ENCODE assay signal across 8 cellular contexts in genomic region chr1:244451539-244451950, GRCh38. TPM values are rescaled to one million over a fixed set of nuclear protein-coding genes. Genes with fewer than 3 reads are reported as not detected.
A peak's percentile ranks its signal among the peaks of the same experiment; 100 is the strongest.
DNase-seq lines count a peak whose midpoint lies in the region; ATAC-seq and TF ChIP-seq lines count a peak whose summit lies in the region.

ADSS2 (minus strand) TSS chr1:244451909; CDS start chr1:244451817, 92 bp downstream.

- H3K36me3 Mint-ChIP-seq in CD4-positive, alpha-beta memory T cell = peaks cover 11 to 28% of the 10 kb centered on the region in 2 donors

- peak within 1 kb of the TSS; percentile 19 to 95 for H3K4me3 ChIP-seq in CD4-positive, alpha-beta memory T cell (ENCODE audit: low read length in 2 of 2)
- H3K4me3 ChIP-seq in HUES48 (ENCODE audit: low read depth, low read length) (peak within 1 kb of the TSS; percentile 94), mammary epithelial cell (replicated peaks in 1 of 3; ENCODE audit: insufficient read depth in 1 of 3, low read depth in 2 of 3, low read length in 3 of 3) (peak within 1 kb of the TSS; percentile 94 to 98 (median 97)), mesodermal cell (ENCODE audit: extremely low read depth, insufficient read depth, low read length, poor library complexity, severe bottlenecking) (peak within 1 kb of the TSS; percentile 92), urinary bladder (ENCODE audit: low read depth, low read length) (peak within 1 kb of the TSS; percentile 73)

- H3K36me3 ChIP-seq in CD4-positive, alpha-beta memory T cell (ENCODE audit: insufficient read depth, low read length) = no peaks in the 10 kb centered on the region
- H3K36me3 ChIP-seq in HUES48 (ENCODE audit: control insufficient read depth, insufficient read depth, low read length) = peaks cover 8% of the 10 kb centered on the region; the same call in 1 of the 2 replicates
- no peaks in the 10 kb centered on the region for H3K36me3 ChIP-seq in mammary epithelial cell (ENCODE audit: insufficient read depth, low read length)
- peaks cover 3% of the 10 kb centered on the region for H3K36me3 ChIP-seq in mesodermal cell (ENCODE audit: control insufficient read depth, insufficient read depth, low read length)
- H3K36me3 ChIP-seq in urinary bladder (ENCODE audit: insufficient read depth) = no peaks in the 10 kb centered on the region

- H3K9me3 ChIP-seq in CD4-positive, alpha-beta memory T cell (ENCODE audit: control insufficient read depth in 1 of 2, low read length in 2 of 2) = no peaks in the 10 kb centered on the region
- H3K9me3 ChIP-seq in HUES48 (ENCODE audit: control insufficient read depth, insufficient read depth, low read length) (no peaks in the 10 kb centered on the region), mammary epithelial cell (replicated peaks; ENCODE audit: insufficient read depth, low read length) (no peaks in the 10 kb centered on the region), mesodermal cell (ENCODE audit: control insufficient read depth, low read length) (peaks cover 10% of the 10 kb centered on the region)

- no peaks in the 10 kb centered on the region for H4K20me1 ChIP-seq in mammary epithelial cell (ENCODE audit: insufficient read depth, low read length)

- no peaks in the 10 kb centered on the region for H3K9me3 Mint-ChIP-seq in CD4-positive, alpha-beta memory T cell

- peak within 1 kb of the TSS; percentile 94 for H3K27ac ChIP-seq in CD4-positive, alpha-beta memory T cell (ENCODE audit: low read depth, low read length)
- H3K27ac ChIP-seq in HUES48 (ENCODE audit: low read depth, low read length) (peak within 1 kb of the TSS; percentile 93), mammary epithelial cell (ENCODE audit: insufficient read depth, low read depth, low read length) (peak within 1 kb of the TSS; percentile 82), mesodermal cell (ENCODE audit: low read depth, low read length, severe bottlenecking) (peak within 1 kb of the TSS; percentile 87), urinary bladder (ENCODE audit: low read depth) (peak within 1 kb of the TSS; percentile 95)

- peaks cover 50% of the 10 kb centered on the region for H3K79me2 ChIP-seq in mammary epithelial cell (ENCODE audit: insufficient read depth, low read length)

- peak within 1 kb of the TSS; percentile 88 to 99 (median 96) for H3K4me3 Mint-ChIP-seq in CD4-positive, alpha-beta memory T cell

- in situ Hi-C loops in mammary epithelial cell (cut with MboI; ENCODE audit: low sequenced_read_pairs in 2 of 2) = no loop called here

- peak within 1 kb of the TSS; percentile 81 for H3K4me2 ChIP-seq in mammary epithelial cell (ENCODE audit: insufficient read depth, low read depth, low read length)

- TF ChIP-seq CTCF in mammary epithelial cell (conservative IDR thresholded peaks at IDR 0.05 in 1 of 2, IDR thresholded peaks at IDR 0.05 in 1 of 2; ENCODE audit: extremely low read depth in 1 of 2, insufficient read depth in 1 of 2, low read depth in 1 of 2, low read length in 2 of 2) = no peak

- peak within 1 kb of the TSS; percentile 95 to 100 (median 98) for H3K27ac Mint-ChIP-seq in CD4-positive, alpha-beta memory T cell

- peaks cover 45% of the 10 kb centered on the region for H3K4me1 ChIP-seq in CD4-positive, alpha-beta memory T cell (ENCODE audit: insufficient read depth, low read length)
- peaks cover 71% of the 10 kb centered on the region for H3K4me1 ChIP-seq in HUES48 (ENCODE audit: control insufficient read depth, insufficient read depth, low read length)
- H3K4me1 ChIP-seq in mammary epithelial cell (ENCODE audit: insufficient read depth, low read length) = peaks cover 15% of the 10 kb centered on the region
- H3K4me1 ChIP-seq in mesodermal cell (ENCODE audit: control insufficient read depth, insufficient read depth, low read length, poor library complexity, severe bottlenecking) = peaks cover 22% of the 10 kb centered on the region
- H3K4me1 ChIP-seq in urinary bladder (ENCODE audit: insufficient read depth) = no peaks in the 10 kb centered on the region

- H3K27me3 ChIP-seq in CD4-positive, alpha-beta memory T cell (ENCODE audit: insufficient read depth, low read length) = no peaks in the 10 kb centered on the region
- H3K27me3 ChIP-seq in HUES48 (ENCODE audit: control insufficient read depth, insufficient read depth, low read length) (no peaks in the 10 kb centered on the region), mammary epithelial cell (ENCODE audit: insufficient read depth, low read length) (no peaks in the 10 kb centered on the region)

- peak within 1 kb of the TSS; percentile 88 for H3K9ac ChIP-seq in HUES48 (ENCODE audit: low read depth, low read length)
- H3K9ac ChIP-seq in mammary epithelial cell (ENCODE audit: insufficient read depth, low read length) = peak within 1 kb of the TSS; percentile 90

- WGBS in mammary epithelial cell (ENCODE audit: low coverage, missing lambda C conversion rate) = 0% methylated on average over 7 of the region's 45 CpGs
- 0 to 1% methylated on average over 30 to 38 of the region's 45 CpGs for WGBS in mesodermal cell (ENCODE audit: insufficient coverage in 2 of 2), 2 experiments
- WGBS in urinary bladder = under 1% methylated on average over 45 of the region's 45 CpGs

- H2AFZ ChIP-seq in mammary epithelial cell (ENCODE audit: low read depth, low read length) = peak within 1 kb of the TSS; percentile 93

- TSS peak; percentile 36 for BruUV-seq in mammary epithelial cell (replicated peaks; lab: Mats Ljungman, UMichigan)

- H3K27me3 Mint-ChIP-seq in CD4-positive, alpha-beta memory T cell = no peaks in the 10 kb centered on the region

- dilution Hi-C loops in mammary epithelial cell (cut with HindIII; ENCODE audit: low sequenced_read_pairs) = no loop called here

- intact Hi-C loops in CD4-positive, alpha-beta memory T cell (cut with micrococcal nuclease) = loop anchor here (2.0 kb wide), 1 partner anchor 601 kb away; the partner anchor contains the start of gene AKT3
- intact Hi-C loops in mammary epithelial cell (cut with micrococcal nuclease) = loop anchor here (1.0 kb wide), 1 partner anchor 178 kb away; no protein-coding TSS in a partner anchor

- ATAC-seq in GM21723 (IDR thresholded peaks at IDR 0.05; ENCODE audit: unreplicated experiment) = no peak
- no peak for ATAC-seq in GM18861 (IDR thresholded peaks at IDR 0.05; ENCODE audit: unreplicated experiment)

- DNase-seq in CD4-positive, alpha-beta memory T cell = no peak
- no peak for DNase-seq in mammary epithelial cell
- DNase-seq in activated CD4-positive, alpha-beta T cell treated with anti-CD3 and anti-CD28 coated beads, Interleukin-2, amount 50 U/mL, for 1 hour = no peak

- CTCF ChIA-PET in CD4-positive, alpha-beta memory T cell (lab: Charles Lee; ENCODE audit: partially characterized antibody) = no interaction called here
- CTCF ChIA-PET in mammary epithelial cell (lab: Charles Lee; ENCODE audit: low non-redundant PET) = no interaction called here

- H3K4me1 Mint-ChIP-seq in CD4-positive, alpha-beta memory T cell = peaks cover 34 to 52% (median 40%) of the 10 kb centered on the region in 4 donors

- POLR2A ChIA-PET in CD4-positive, alpha-beta memory T cell (lab: Charles Lee; ENCODE audit: partially characterized antibody) = interaction anchor here (0.7 to 3.0 kb wide), 12 partner anchors 9 to 1196 kb away, joined by 3 to 29 read pairs (median 7); partner anchors contain the start of genes CATSPERE, CEP170, COX20 and HNRNPU

RNA-seq across cellular contexts. Expression of gene ADSS2, which starts in this region (rescaled TPM):
- 10 to 100 TPM; 60.9 to 65.4 TPM for total RNA-seq in CD4-positive, alpha-beta memory T cell
- 10 to 100 TPM; 26.9 to 35.2 TPM for polyA plus RNA-seq in CD4-positive, alpha-beta memory T cell
- total RNA-seq in mammary epithelial cell = 10 to 100 TPM; 40.2 to 47.6 TPM
- 25.3 TPM for polyA plus RNA-seq in mammary epithelial cell
- polyA minus RNA-seq in mammary epithelial cell = 11.7 TPM
- 30.7 TPM for polyA plus RNA-seq in mesodermal cell (2013, experiment 1 of 2)
- polyA plus RNA-seq in mesodermal cell (2013, experiment 2 of 2) = 34.8 TPM
- 58.8 TPM for total RNA-seq in urinary bladder
- polyA plus RNA-seq in urinary bladder = 33.7 TPM
